In the genomic region with DNA sequence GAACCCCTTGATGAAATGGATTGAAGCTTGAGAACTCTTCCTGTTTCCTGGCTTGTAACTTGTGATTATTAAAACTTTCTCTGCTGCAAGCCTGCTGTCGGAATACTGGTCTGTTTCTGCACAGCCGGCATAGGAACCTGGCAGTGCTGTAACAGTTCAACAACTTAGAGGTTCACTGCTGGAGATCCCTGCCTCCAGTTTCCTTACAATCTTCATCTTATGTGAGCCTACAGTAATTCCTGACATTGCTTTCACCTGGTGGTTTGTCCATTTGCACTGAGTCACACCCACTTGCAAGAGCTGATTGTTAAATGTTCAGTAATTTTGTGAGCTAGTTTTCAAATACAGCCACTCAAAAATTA, we compare ENCODE assay signal across 8 cellular contexts.
DNase-seq lines count a peak whose midpoint lies in the region; TF ChIP-seq lines count a peak whose summit lies in the region.

No MANE protein-coding gene starts in this region.

- H3K27me3 ChIP-seq in WERI-Rb-1 (ENCODE audit: insufficient read depth, low read depth, severe bottlenecking): no peaks in the 10 kb centered on the region
- no peaks in the 10 kb centered on the region for H3K27me3 ChIP-seq in iPS-18a (ENCODE audit: control insufficient read depth, insufficient read depth, low read length)
- no peaks in the 10 kb centered on the region for H3K27me3 ChIP-seq in stomach smooth muscle (ENCODE audit: control insufficient read depth in 1 of 2, insufficient read depth in 2 of 2, low read length in 2 of 2)

- H3K4me3 ChIP-seq in WERI-Rb-1 (ENCODE audit: low read depth, low read length) (peak overlapping the region; percentile 86), iPS-18a (ENCODE audit: low read length) (peak overlapping the region; percentile 83), stomach smooth muscle (ENCODE audit: low read length in 2 of 2) (peak overlapping the region; percentile 85 to 97)

- H3K9me3 ChIP-seq in WERI-Rb-1 (ENCODE audit: severe bottlenecking): no peaks in the 10 kb centered on the region
- no peaks in the 10 kb centered on the region for H3K9me3 ChIP-seq in iPS-18a (ENCODE audit: control insufficient read depth, low read depth, low read length)
- no peaks in the 10 kb centered on the region for H3K9me3 ChIP-seq in stomach smooth muscle (ENCODE audit: control insufficient read depth in 2 of 2, low read length in 2 of 2)

- no peaks in the 10 kb centered on the region for H3K36me3 ChIP-seq in WERI-Rb-1
- H3K36me3 ChIP-seq in iPS-18a (ENCODE audit: control insufficient read depth, low read depth, low read length): no peaks in the 10 kb centered on the region
- H3K36me3 ChIP-seq in stomach smooth muscle (ENCODE audit: control insufficient read depth in 2 of 2, insufficient read depth in 2 of 2, low read length in 2 of 2): no peaks in the 10 kb centered on the region

- H3K4me1 ChIP-seq in iPS-18a (ENCODE audit: control insufficient read depth, low read depth, low read length): peaks cover 8% of the 10 kb centered on the region
- H3K4me1 ChIP-seq in stomach smooth muscle (ENCODE audit: control insufficient read depth, insufficient read depth, low read length): peaks cover 15% of the 10 kb centered on the region

- no peak overlapping the region for H3K27ac ChIP-seq in WERI-Rb-1
- no peak overlapping the region for H3K27ac ChIP-seq in iPS-18a (ENCODE audit: low read length)
- H3K27ac ChIP-seq in stomach smooth muscle (ENCODE audit: low read length): peak overlapping the region; percentile 94
- no peak overlapping the region for H3K27ac ChIP-seq in substantia nigra (ENCODE audit: low read depth, low read length, poor library complexity, severe bottlenecking)

- no peak overlapping the region for H3K9ac ChIP-seq in iPS-18a (ENCODE audit: low read length)
- peak overlapping the region; percentile 97 for H3K9ac ChIP-seq in stomach smooth muscle (ENCODE audit: low read length in 2 of 2)

- TF ChIP-seq CTCF in WERI-Rb-1 (IDR thresholded peaks at IDR 0.05; ENCODE audit: low read depth, low read length): no peak

- peak; percentile 52 for DNase-seq in SIG-M5 treated with dmso at 0.1 percent for 504 hours (lab: John Stamatoyannopoulos, UW; ENCODE audit: unreplicated experiment)
- DNase-seq in SIG-M5 (lab: John Stamatoyannopoulos, UW): no peak
- no peak for DNase-seq in WERI-Rb-1
- DNase-seq in substantia nigra (lab: John Stamatoyannopoulos, UW): no peak
- DNase-seq in HCEC 1CT: no peak
- DNase-seq in activated CD8-positive, alpha-beta memory T cell treated with anti-CD3 and anti-CD28 coated beads for 24 hours: no peak
